In the genomic region with DNA sequence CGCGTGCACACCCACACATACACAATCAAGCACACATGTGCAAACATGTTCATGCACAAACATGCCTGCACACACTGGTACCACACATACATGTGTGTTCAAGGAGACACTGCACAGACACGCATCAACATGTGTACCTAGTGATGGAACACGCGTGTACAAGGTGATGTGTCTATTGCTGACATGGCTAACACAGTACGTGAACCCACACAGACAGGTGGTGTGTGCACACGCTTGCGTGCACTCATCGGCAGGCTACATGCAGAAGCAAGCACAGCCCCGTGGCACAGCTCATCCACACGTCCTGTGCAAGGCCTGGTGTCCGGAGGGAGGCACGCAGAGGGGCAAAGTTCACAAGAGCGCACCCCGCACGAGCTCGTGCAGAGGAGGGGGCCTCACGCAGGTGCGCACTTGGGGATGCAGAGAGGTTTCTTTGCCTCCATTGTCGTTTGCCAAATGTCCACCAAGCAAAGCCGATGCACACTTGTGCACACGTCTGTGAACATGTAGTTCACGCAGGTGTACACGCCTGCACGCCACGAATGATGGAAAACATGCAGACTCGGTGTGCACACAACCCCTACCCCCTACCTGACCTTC, we compare ENCODE assay signal across 8 cellular contexts. TPM values are rescaled to one million over a fixed set of nuclear protein-coding genes. Genes with fewer than 3 reads are reported as not detected.
DNase-seq lines count a peak whose midpoint lies in the region; ATAC-seq, FAIRE-seq and TF ChIP-seq lines count a peak whose summit lies in the region.

No MANE protein-coding gene starts in this region.

- no peaks in the 10 kb centered on the region for H3K36me3 Mint-ChIP-seq in activated naive CD4-positive, alpha-beta T cell treated with anti-CD3 and anti-CD28 coated beads, Interleukin-2, amount 50 U/mL, for 24 hours
- H3K36me3 Mint-ChIP-seq in astrocyte (ENCODE audit: low read depth, unreplicated experiment) = peaks cover 4% of the 10 kb centered on the region

- H3K27me3 ChIP-seq in astrocyte (ENCODE audit: insufficient read depth, low read length) (no peaks in the 10 kb centered on the region), lower lobe of right lung (ENCODE audit: low read depth) (no peaks in the 10 kb centered on the region), upper lobe of right lung (no peaks in the 10 kb centered on the region)

- H3K27ac Mint-ChIP-seq in activated naive CD4-positive, alpha-beta T cell treated with anti-CD3 and anti-CD28 coated beads, Interleukin-2, amount 50 U/mL, for 24 hours = peak overlapping the region; percentile 83
- H3K27ac Mint-ChIP-seq in astrocyte (ENCODE audit: unreplicated experiment) = peak overlapping the region; percentile 91

- H3K9me3 ChIP-seq in astrocyte (ENCODE audit: insufficient read depth, low read depth, low read length) (no peaks in the 10 kb centered on the region), lower lobe of right lung (no peaks in the 10 kb centered on the region), upper lobe of right lung (no peaks in the 10 kb centered on the region)

- peaks cover 15% of the 10 kb centered on the region for H3K4me1 Mint-ChIP-seq in activated naive CD4-positive, alpha-beta T cell treated with anti-CD3 and anti-CD28 coated beads, Interleukin-2, amount 50 U/mL, for 24 hours
- H3K4me1 Mint-ChIP-seq in astrocyte (ENCODE audit: low read depth, unreplicated experiment) = peaks cover 8% of the 10 kb centered on the region

- peak overlapping the region; percentile 88 for H3K4me2 ChIP-seq in astrocyte (ENCODE audit: low read length)

- H3K36me3 ChIP-seq in astrocyte (ENCODE audit: insufficient read depth, low read length) = no peaks in the 10 kb centered on the region
- peaks cover 23% of the 10 kb centered on the region for H3K36me3 ChIP-seq in lower lobe of right lung
- H3K36me3 ChIP-seq in upper lobe of right lung = peaks cover 14% of the 10 kb centered on the region

- H2AFZ ChIP-seq in astrocyte (ENCODE audit: low read depth, low read length) = no peak overlapping the region

- ATAC-seq in lower lobe of right lung (no peak), upper lobe of right lung (no peak), HG02678 (IDR thresholded peaks at IDR 0.05; ENCODE audit: unreplicated experiment) (no peak)

- H4K20me1 ChIP-seq in astrocyte (ENCODE audit: insufficient read depth, low read length) = peaks cover 71% of the 10 kb centered on the region

- H3K4me3 Mint-ChIP-seq in activated naive CD4-positive, alpha-beta T cell treated with anti-CD3 and anti-CD28 coated beads, Interleukin-2, amount 50 U/mL, for 24 hours = peak overlapping the region; percentile 88
- H3K4me3 Mint-ChIP-seq in astrocyte (ENCODE audit: unreplicated experiment) = peak overlapping the region; percentile 92

- H3K9me3 Mint-ChIP-seq in activated naive CD4-positive, alpha-beta T cell treated with anti-CD3 and anti-CD28 coated beads, Interleukin-2, amount 50 U/mL, for 24 hours = no peaks in the 10 kb centered on the region
- H3K9me3 Mint-ChIP-seq in astrocyte (ENCODE audit: unreplicated experiment) = no peaks in the 10 kb centered on the region

- H3K79me2 ChIP-seq in astrocyte (ENCODE audit: insufficient read depth, low read length) = peaks cover 63% of the 10 kb centered on the region

- intact Hi-C loops in lower lobe of right lung (cut with DNase I) = no loop called here
- intact Hi-C loops in upper lobe of right lung (cut with DNase I) = no loop called here

- TF ChIP-seq CTCF in astrocyte (IDR thresholded peaks at IDR 0.05; ENCODE audit: insufficient read depth, low read depth, low read length) (no peak), lower lobe of right lung (IDR thresholded peaks at IDR 0.05) (no peak), upper lobe of right lung (IDR thresholded peaks at IDR 0.05) (no peak)

- no peak for DNase-seq in activated naive CD4-positive, alpha-beta T cell treated with Interleukin-2 at 50 U/mL for 16 hours
- DNase-seq in astrocyte (ENCODE audit: low read depth) = no peak
- no peak for DNase-seq in lower lobe of right lung
- DNase-seq in upper lobe of right lung = no peak
- DNase-seq in NCI-H345 treated with DMSO at 0.1 percent for 48 hours (lab: John Stamatoyannopoulos, UW; ENCODE audit: unreplicated experiment) = no peak
- DNase-seq in retina = no peak

- H3K27me3 Mint-ChIP-seq in activated naive CD4-positive, alpha-beta T cell treated with anti-CD3 and anti-CD28 coated beads, Interleukin-2, amount 50 U/mL, for 24 hours = no peaks in the 10 kb centered on the region
- H3K27me3 Mint-ChIP-seq in astrocyte (ENCODE audit: low read depth, unreplicated experiment) = no peaks in the 10 kb centered on the region

- peaks cover 41% of the 10 kb centered on the region for H3K4me1 ChIP-seq in astrocyte (ENCODE audit: insufficient read depth, low read length)
- peaks cover 46% of the 10 kb centered on the region for H3K4me1 ChIP-seq in lower lobe of right lung
- peaks cover 41% of the 10 kb centered on the region for H3K4me1 ChIP-seq in upper lobe of right lung

- H3K4me3 ChIP-seq in astrocyte (ENCODE audit: insufficient read depth, low read depth, low read length) = peak overlapping the region; percentile 78
- peak overlapping the region; percentile 93 for H3K4me3 ChIP-seq in lower lobe of right lung
- peak overlapping the region; percentile 92 for H3K4me3 ChIP-seq in upper lobe of right lung

- peak overlapping the region; percentile 79 for H3K9ac ChIP-seq in astrocyte (ENCODE audit: low read length)

- peak overlapping the region; percentile 37 for H3K27ac ChIP-seq in astrocyte (ENCODE audit: low read depth, low read length)
- peak overlapping the region; percentile 93 for H3K27ac ChIP-seq in lower lobe of right lung
- no peak overlapping the region for H3K27ac ChIP-seq in upper lobe of right lung

- FAIRE-seq in astrocyte (lab: Jason Lieb, UNC) = no peak

RNA-seq across cellular contexts. Expression of a gene that starts 1.0 kb away (rescaled TPM):
- total RNA-seq in astrocyte (60.2 and 64.0 TPM in 2 replicates), lower lobe of right lung (50.6 TPM), upper lobe of right lung (55.2 TPM)

RNA-seq across cellular contexts. Expression of a gene that starts 1.6 kb away (rescaled TPM):
- 28.0 and 29.4 TPM in 2 replicates for total RNA-seq in astrocyte
- total RNA-seq in lower lobe of right lung = 16.2 TPM
- total RNA-seq in upper lobe of right lung = 14.2 TPM

RNA-seq across cellular contexts. Expression of a gene that starts 17.7 kb away (rescaled TPM):
- 75.9 and 84.8 TPM in 2 replicates for total RNA-seq in astrocyte
- 88.9 TPM for total RNA-seq in lower lobe of right lung
- total RNA-seq in upper lobe of right lung = 81.9 TPM

RNA-seq across cellular contexts. Expression of a gene that starts 17.8 kb away (rescaled TPM):
- total RNA-seq in astrocyte (25.6 and 28.5 TPM in 2 replicates), lower lobe of right lung (20.4 TPM), upper lobe of right lung (20.4 TPM)

RNA-seq across cellular contexts. Expression of a gene that starts 24.3 kb away (rescaled TPM):
- total RNA-seq in astrocyte = 0.41 and 0.50 TPM in 2 replicates
- total RNA-seq in lower lobe of right lung = 0.65 TPM
- 0.32 TPM for total RNA-seq in upper lobe of right lung
